8 cellular contexts compared by ENCODE assay signal in the genomic region with DNA sequence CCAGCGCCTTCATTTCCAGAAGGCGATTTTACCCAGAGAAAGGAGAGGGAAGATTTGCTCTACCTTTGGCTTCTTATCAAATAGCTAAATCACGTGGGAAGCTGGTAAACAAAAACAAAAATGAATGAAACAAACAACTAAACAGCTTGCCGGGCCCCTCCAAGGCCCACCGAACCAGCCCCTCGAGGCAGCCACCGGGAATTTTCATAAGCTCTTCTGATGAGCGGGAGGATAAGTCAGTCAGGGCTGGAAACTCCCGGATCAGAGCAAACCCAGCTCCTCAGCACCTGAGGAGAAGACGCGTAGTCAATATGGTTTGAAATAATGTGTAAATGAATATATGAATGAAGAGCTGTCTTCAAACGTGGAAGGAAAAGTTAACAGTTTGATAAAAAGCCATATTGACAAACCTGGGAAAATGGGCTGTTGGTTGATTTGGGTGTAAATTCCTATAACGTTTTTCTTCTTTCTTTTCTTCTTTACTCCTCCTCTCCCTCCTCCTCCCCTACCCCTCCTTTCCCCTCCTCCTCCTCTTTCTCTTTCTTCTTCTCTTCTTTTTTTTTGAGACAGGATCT. TPM values are rescaled to one million over a fixed set of nuclear protein-coding genes. Genes with fewer than 3 reads are reported as not detected.
DNase-seq lines count a peak whose midpoint lies in the region; ATAC-seq, FAIRE-seq and TF ChIP-seq lines count a peak whose summit lies in the region.

No MANE protein-coding gene starts in this region.

- H2AFZ ChIP-seq in keratinocyte (ENCODE audit: control insufficient read depth, low read length): peak overlapping the region; percentile 99

- H3K36me3 ChIP-seq in keratinocyte (ENCODE audit: control insufficient read depth in 2 of 2, extremely low read depth in 1 of 2, insufficient read depth in 2 of 2, low read length in 2 of 2): no peaks in the 10 kb centered on the region
- H3K36me3 ChIP-seq in suprapubic skin: no peaks in the 10 kb centered on the region

- H3K79me2 ChIP-seq in keratinocyte (ENCODE audit: control insufficient read depth, insufficient read depth, low read length): no peaks in the 10 kb centered on the region

- 10% methylated on average over 13 of the region's 13 CpGs for WGBS in suprapubic skin

- no peak for FAIRE-seq in keratinocyte (lab: Jason Lieb, UNC)

- H3K27me3 Mint-ChIP-seq in T-helper 1 cell treated with Interleukin-12 subunit alpha and Interleukin-12 subunit beta and Interleukin-4 antibody, amounts not matched to agents 30 μg/mL and 1 μg/mL, for 36 hours (ENCODE audit: low read depth): peaks cover 18% of the 10 kb centered on the region
- H3K27me3 Mint-ChIP-seq in activated naive CD8-positive, alpha-beta T cell treated with anti-CD3 and anti-CD28 coated beads, Interleukin-2, amount 50 U/mL, for 24 hours: peaks cover 2% of the 10 kb centered on the region

- dilution Hi-C loops in keratinocyte (cut with MboI; ENCODE audit: extremely low pct_ligation_motif_present, low sequenced_read_pairs): no loop called here

- no peaks in the 10 kb centered on the region for H3K9me3 Mint-ChIP-seq in T-helper 1 cell treated with Interleukin-12 subunit alpha and Interleukin-12 subunit beta and Interleukin-4 antibody, amounts not matched to agents 30 μg/mL and 1 μg/mL, for 36 hours
- no peaks in the 10 kb centered on the region for H3K9me3 Mint-ChIP-seq in activated naive CD8-positive, alpha-beta T cell treated with anti-CD3 and anti-CD28 coated beads, Interleukin-2, amount 50 U/mL, for 24 hours

- H3K9me3 ChIP-seq in keratinocyte (ENCODE audit: control insufficient read depth, low read depth, low read length): no peaks in the 10 kb centered on the region
- H3K9me3 ChIP-seq in suprapubic skin: no peaks in the 10 kb centered on the region

- no peak for TF ChIP-seq CTCF in keratinocyte (optimal IDR thresholded peaks at IDR 0.05 in 1 of 3, IDR thresholded peaks at IDR 0.05 in 1 of 3, conservative IDR thresholded peaks at IDR 0.05 in 1 of 3; ENCODE audit: extremely low read depth in 1 of 3, insufficient read depth in 2 of 3, low read length in 3 of 3)
- TF ChIP-seq CTCF in suprapubic skin (IDR thresholded peaks at IDR 0.05): no peak

- no peaks in the 10 kb centered on the region for H3K9me1 ChIP-seq in keratinocyte (ENCODE audit: control insufficient read depth, extremely low read depth, insufficient read depth, low read length)

- no peaks in the 10 kb centered on the region for H4K20me1 ChIP-seq in keratinocyte (ENCODE audit: control insufficient read depth, extremely low read depth, insufficient read depth, low read length)

- peak overlapping the region; percentile 97 for H3K4me2 ChIP-seq in keratinocyte (ENCODE audit: control insufficient read depth, extremely low read depth, insufficient read depth, low read depth, low read length)

- peak overlapping the region; percentile 93 for H3K9ac ChIP-seq in keratinocyte (ENCODE audit: control insufficient read depth, extremely low read depth, insufficient read depth, low read length)

- H3K36me3 Mint-ChIP-seq in T-helper 1 cell treated with Interleukin-12 subunit alpha and Interleukin-12 subunit beta and Interleukin-4 antibody, amounts not matched to agents 30 μg/mL and 1 μg/mL, for 36 hours (ENCODE audit: low read depth): peaks cover 2% of the 10 kb centered on the region
- no peaks in the 10 kb centered on the region for H3K36me3 Mint-ChIP-seq in activated naive CD8-positive, alpha-beta T cell treated with anti-CD3 and anti-CD28 coated beads, Interleukin-2, amount 50 U/mL, for 24 hours (ENCODE audit: low read depth)

- H3K27me3 ChIP-seq in keratinocyte (ENCODE audit: control insufficient read depth, extremely low read depth, insufficient read depth, low read length): no peaks in the 10 kb centered on the region
- no peaks in the 10 kb centered on the region for H3K27me3 ChIP-seq in suprapubic skin

- H3K4me1 ChIP-seq in keratinocyte (ENCODE audit: control insufficient read depth, extremely low read depth, insufficient read depth, low read length) (peaks cover 25% of the 10 kb centered on the region), suprapubic skin (peaks cover 32% of the 10 kb centered on the region)

- H3K4me3 Mint-ChIP-seq in T-helper 1 cell treated with Interleukin-12 subunit alpha and Interleukin-12 subunit beta and Interleukin-4 antibody, amounts not matched to agents 30 μg/mL and 1 μg/mL, for 36 hours: peak overlapping the region; percentile 88
- H3K4me3 Mint-ChIP-seq in activated naive CD8-positive, alpha-beta T cell treated with anti-CD3 and anti-CD28 coated beads, Interleukin-2, amount 50 U/mL, for 24 hours: peak overlapping the region; percentile 82

- H3K4me3 ChIP-seq in keratinocyte (ENCODE audit: control insufficient read depth in 2 of 3, extremely low read depth in 1 of 3, insufficient read depth in 2 of 3, low read depth in 1 of 3, low read length in 3 of 3): peak overlapping the region; percentile 33 to 79 (median 75)
- peak overlapping the region; percentile 54 for H3K4me3 ChIP-seq in suprapubic skin

- peaks cover 25% of the 10 kb centered on the region for H3K4me1 Mint-ChIP-seq in T-helper 1 cell treated with Interleukin-12 subunit alpha and Interleukin-12 subunit beta and Interleukin-4 antibody, amounts not matched to agents 30 μg/mL and 1 μg/mL, for 36 hours (ENCODE audit: low read depth)
- peaks cover 35% of the 10 kb centered on the region for H3K4me1 Mint-ChIP-seq in activated naive CD8-positive, alpha-beta T cell treated with anti-CD3 and anti-CD28 coated beads, Interleukin-2, amount 50 U/mL, for 24 hours

- DNase-seq in T-helper 1 cell: no peak
- DNase-seq in activated naive CD8-positive, alpha-beta T cell treated with anti-CD3 and anti-CD28 coated beads, Interleukin-2, amount 50 U/mL, for 24 hours: no peak
- no peak for DNase-seq in keratinocyte (ENCODE audit: low read depth, low spot score)
- peak in 1 of 2 donors; percentile 50 for DNase-seq in suprapubic skin (ENCODE audit: low spot score in 2 of 2)

- H3K27ac ChIP-seq in keratinocyte (ENCODE audit: control insufficient read depth, insufficient read depth, low read length) (peak overlapping the region; percentile 97), suprapubic skin (peak overlapping the region; percentile 89)

- no peak for ATAC-seq in activated naive CD8-positive, alpha-beta T cell treated with anti-CD3 and anti-CD28 coated beads, Interleukin-2, amount 50 U/mL, for 24 hours
- no peak for ATAC-seq in GM18505 (IDR thresholded peaks at IDR 0.05; ENCODE audit: unreplicated experiment)
- no peak for ATAC-seq in GM21367 (IDR thresholded peaks at IDR 0.05; ENCODE audit: unreplicated experiment)
- ATAC-seq in GM21515 (IDR thresholded peaks at IDR 0.05; ENCODE audit: unreplicated experiment): no peak

- no peak for TF ChIP-seq EP300 in suprapubic skin (IDR thresholded peaks at IDR 0.05)

- TF ChIP-seq POLR2A in suprapubic skin (IDR thresholded peaks at IDR 0.05) (no peak), GM18505 (IDR thresholded peaks at IDR 0.05; ENCODE audit: borderline replicate concordance, extremely low read depth, insufficient read depth, insufficient read length) (no peak)

- H3K27ac Mint-ChIP-seq in T-helper 1 cell treated with Interleukin-12 subunit alpha and Interleukin-12 subunit beta and Interleukin-4 antibody, amounts not matched to agents 30 μg/mL and 1 μg/mL, for 36 hours: no peak overlapping the region
- peak overlapping the region; percentile 87 for H3K27ac Mint-ChIP-seq in activated naive CD8-positive, alpha-beta T cell treated with anti-CD3 and anti-CD28 coated beads, Interleukin-2, amount 50 U/mL, for 24 hours

RNA-seq across cellular contexts. Expression of a gene that starts 10.7 kb away (rescaled TPM):
- polyA plus RNA-seq in keratinocyte: 755 to 1,540 TPM (median 871 TPM) in 3 replicates
- polyA plus RNA-seq in keratinocyte (2011; ENCODE audit: low read depth): 595 TPM
- 677 and 1,303 TPM in 2 replicates for polyA plus RNA-seq in keratinocyte (2011; cell fraction: cytosol; rRNA removed)
- polyA plus RNA-seq in keratinocyte (2011; cell fraction: nucleus; rRNA removed): 236 and 257 TPM in 2 replicates
- 2,151 and 2,215 TPM in 2 replicates for polyA plus RNA-seq in keratinocyte (2012; ENCODE audit: low replicate concordance)
- polyA minus RNA-seq in keratinocyte: 397 to 557 TPM (median 450 TPM) in 3 replicates
- 4,077 TPM for polyA minus RNA-seq in keratinocyte (2011; cell fraction: cytosol; rRNA and poly(A)+ RNA removed)
- 159 and 165 TPM in 2 replicates for polyA minus RNA-seq in keratinocyte (2011; cell fraction: nucleus; rRNA and poly(A)+ RNA removed)
- 1,000 to 10,000 TPM in 2 of 4 donors, 100 to 1,000 TPM in 2; 623 to 1,424 (median 1,017) TPM for total RNA-seq in suprapubic skin

RNA-seq across cellular contexts. Expression of a gene that starts 49.1 kb away (rescaled TPM):
- polyA plus RNA-seq in keratinocyte: 8.3 to 28.8 TPM (median 28.2 TPM) in 3 replicates
- polyA plus RNA-seq in keratinocyte (2011; ENCODE audit: low read depth): 4.1 TPM
- polyA plus RNA-seq in keratinocyte (2011; cell fraction: cytosol; rRNA removed): 8.5 and 9.4 TPM in 2 replicates
- polyA plus RNA-seq in keratinocyte (2011; cell fraction: nucleus; rRNA removed): 19.7 and 27.7 TPM in 2 replicates
- 1.4 and 20.5 TPM in 2 replicates for polyA plus RNA-seq in keratinocyte (2012; ENCODE audit: low replicate concordance)
- 3.5 to 29.8 TPM (median 12.2 TPM) in 3 replicates for polyA minus RNA-seq in keratinocyte
- polyA minus RNA-seq in keratinocyte (2011; cell fraction: cytosol; rRNA and poly(A)+ RNA removed): 4.8 TPM
- polyA minus RNA-seq in keratinocyte (2011; cell fraction: nucleus; rRNA and poly(A)+ RNA removed): 5.2 and 13.7 TPM in 2 replicates
- 1 to 10 TPM; 2.7 to 8.5 (median 6.9) TPM for total RNA-seq in suprapubic skin
